ENCODE assay signal across 29 cellular contexts in genomic region chr10:43706166-43706565, GRCh38.
"Had no signal": no experiment of that assay in that cellular context is flagged by ENCODE, and none has a peak within 500 bp of the region (broad histone marks: within the 10 kb centered on the region; RNA-seq: fewer than 3 reads in every experiment).

No MANE protein-coding gene starts in this region.

- H3K4me1 ChIP-seq: pancreas, prostate gland, uterus had no signal

- H3K9me3 Mint-ChIP-seq: central memory CD8-positive, alpha-beta T cell; immature natural killer cell; nephron had no signal

- H3K27ac ChIP-seq: lower lobe of right lung, pancreas, prostate gland, tibial nerve, uterus, WERI-Rb-1 had no signal

- ATAC-seq: activated CD4-positive, CD25-positive, alpha-beta regulatory T cell treated with anti-CD3 and anti-CD28 coated beads, Interleukin-2, amount 50 U/mL, for 24 hours; lower lobe of right lung; mucosa of descending colon; pancreas; SK-N-SH treated with all-trans-retinoic acid at 6 μM for 48 hours; T-helper 17 cell had no signal

- H3K36me3 ChIP-seq: lower lobe of right lung, pancreas, prostate gland, tibial nerve, uterus, WERI-Rb-1 had no signal

- DNase-seq: activated CD4-positive, alpha-beta T cell treated with anti-CD3 and anti-CD28 coated beads for 48 hours; activated CD4-positive, alpha-beta T cell treated with anti-CD3 and anti-CD28 coated beads, Interleukin-2, amount 50 U/mL, for 48 hours; activated CD8-positive, alpha-beta memory T cell treated with anti-CD3 and anti-CD28 coated beads for 24 hours; activated effector memory CD4-positive, alpha-beta T cell treated with Interleukin-2 at 50 U/mL for 16 hours; activated naive CD4-positive, alpha-beta T cell treated with Interleukin-2 at 50 U/mL for 16 hours; amygdala; dermis blood vessel endothelial cell; effector CD8-positive, alpha-beta T cell; hippocampal formation; immature natural killer cell; kidney; lower lobe of right lung; mucosa of descending colon; nucleus accumbens; pancreas; stimulated activated CD4-positive, alpha-beta T cell treated with anti-CD3 and anti-CD28 coated beads, Interleukin-15, amount 100 ng/mL, for 24 hours; stimulated activated CD4-positive, alpha-beta T cell treated with anti-CD3 and anti-CD28 coated beads, Interleukin-2, amount 100 ng/mL, for 24 hours; stimulated activated naive CD4-positive, alpha-beta T cell; T-helper 17 cell; T1000; uterus; WERI-Rb-1 had no signal

- H3K9me3 ChIP-seq: lower lobe of right lung, mucosa of descending colon, pancreas, prostate gland, tibial nerve, uterus had no signal

- H3K27ac Mint-ChIP-seq: immature natural killer cell, T-helper 17 cell had no signal

- H3K27me3 ChIP-seq: pancreas, tibial nerve, uterus had no signal

- H3K4me3 Mint-ChIP-seq: central memory CD8-positive, alpha-beta T cell; immature natural killer cell; nephron; T-helper 17 cell had no signal

- H3K4me1 Mint-ChIP-seq: central memory CD8-positive, alpha-beta T cell; immature natural killer cell had no signal

- H3K4me3 ChIP-seq: lower lobe of right lung, mucosa of descending colon, pancreas, prostate gland, smooth muscle cell, tibial nerve, uterus had no signal

- H3K4me2 ChIP-seq: smooth muscle cell had no signal
